Comparison of ENCODE assay signal across 20 cellular contexts in the genomic region with DNA sequence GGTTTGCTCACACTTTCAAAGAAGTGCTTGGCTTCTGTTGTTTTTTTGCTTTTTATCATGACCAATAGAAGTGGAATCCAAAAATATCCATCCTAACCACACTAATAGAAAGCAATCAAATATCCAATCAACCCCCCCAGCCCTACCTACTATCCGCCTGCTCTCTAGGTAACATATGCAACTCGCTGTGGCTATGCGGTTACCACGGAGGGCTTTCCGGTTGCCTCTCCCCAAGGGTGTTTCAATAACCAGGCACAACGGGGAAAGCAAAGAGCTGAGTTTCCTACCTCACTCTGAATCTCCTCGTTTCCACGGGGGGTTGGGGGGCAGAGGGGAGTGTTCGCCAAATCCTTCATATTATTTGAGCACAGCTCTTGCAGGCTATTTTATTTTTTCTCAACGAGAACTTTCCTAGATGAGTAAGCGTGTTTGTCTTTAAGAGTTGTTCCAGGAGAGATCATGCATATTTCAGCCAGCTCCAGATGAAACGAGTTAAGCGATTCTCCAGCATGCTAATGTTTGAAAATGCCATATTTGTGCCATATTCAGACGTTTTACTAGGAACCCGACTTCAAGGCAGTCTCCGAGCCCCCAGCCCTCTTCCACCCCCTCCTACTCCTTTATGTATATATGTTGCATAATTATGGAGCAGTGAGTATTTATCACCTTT. TPM values are rescaled to one million over a fixed set of nuclear protein-coding genes. Genes with fewer than 3 reads are reported as not detected.
DNase-seq lines count a peak whose midpoint lies in the region; ATAC-seq, FAIRE-seq and TF ChIP-seq lines count a peak whose summit lies in the region.
"Had no signal": no experiment of that assay in that cellular context is flagged by ENCODE, and none has a peak within 500 bp of the region (broad histone marks: within the 10 kb centered on the region; RNA-seq: fewer than 3 reads in every experiment).

No MANE protein-coding gene starts in this region.

- H3K27ac ChIP-seq in iPS-20b (ENCODE audit: low read length) = no peak overlapping the region
- H3K27ac ChIP-seq: PC-9 had no signal

- TF ChIP-seq CTCF in AG10803 (conservative IDR thresholded peaks at IDR 0.05; ENCODE audit: low read length) = no peak
- TF ChIP-seq CTCF in NB4 (IDR thresholded peaks at IDR 0.05; ENCODE audit: low read depth, low read length) = no peak
- TF ChIP-seq CTCF in brain (conservative IDR thresholded peaks at IDR 0.05) = no peak
- TF ChIP-seq CTCF in lower leg skin (IDR thresholded peaks at IDR 0.05) = no peak

- WGBS in lower leg skin, 2 donors = 37% methylated on average over 16 of the region's 16 CpGs

- H3K4me1 Mint-ChIP-seq in brain = peaks cover 63% of the 10 kb centered on the region

- H3K9ac ChIP-seq in iPS-20b (ENCODE audit: low read depth, low read length) = no peak overlapping the region

- peaks cover 18% of the 10 kb centered on the region for H3K36me3 Mint-ChIP-seq in brain

- intact Hi-C loops in lower leg skin (cut with DNase I; ENCODE audit: low total_unique reads) = no loop called here

- no peak for ATAC-seq in GM21786 (IDR thresholded peaks at IDR 0.05; ENCODE audit: unreplicated experiment)
- ATAC-seq: GM12878 had no signal

- H3K9me3 ChIP-seq in iPS-20b (ENCODE audit: insufficient read depth, low read depth, low read length) = no peaks in the 10 kb centered on the region
- H3K9me3 ChIP-seq: Caco-2 had no signal

- FAIRE-seq in GM12891 (lab: Jason Lieb, UNC) = no peak
- FAIRE-seq: GM12878, H54 had no signal

- peak overlapping the region; percentile 8; the same call in 1 of the 2 replicates for H3K4me3 ChIP-seq in AG10803 (ENCODE audit: low read length)
- H3K4me3 ChIP-seq in NB4 (ENCODE audit: low read depth, low read length) = no peak overlapping the region
- H3K4me3 ChIP-seq in iPS-20b (ENCODE audit: low read length) = peak overlapping the region; percentile 25
- H3K4me3 ChIP-seq in lower leg skin (ENCODE audit: low read depth, poor library complexity, severe bottlenecking) = no peak overlapping the region
- H3K4me3 ChIP-seq: GM12878, PC-9 had no signal

- H3K27me3 Mint-ChIP-seq in brain = peaks cover 68% of the 10 kb centered on the region

- TF ChIP-seq POLR2A in NB4 (IDR thresholded peaks at IDR 0.05; ENCODE audit: extremely low read depth, insufficient read length) (no peak), GM12891 (IDR thresholded peaks at IDR 0.05; ENCODE audit: low read depth, low read length) (no peak), lower leg skin (IDR thresholded peaks at IDR 0.05) (no peak)

- H3K27me3 ChIP-seq in iPS-20b (ENCODE audit: insufficient read depth, low read length) = peaks cover 66% of the 10 kb centered on the region

- peaks cover 3 to 8% (median 5%) of the 10 kb centered on the region in 5 experiments for H3K9me3 Mint-ChIP-seq in brain
- H3K9me3 Mint-ChIP-seq: CD4-positive, alpha-beta T cell had no signal

- peaks cover 25% of the 10 kb centered on the region; the same call in 1 of the 2 replicates for H3K4me1 ChIP-seq in iPS-20b (ENCODE audit: insufficient read depth, low read length)
- H3K4me1 ChIP-seq: Caco-2 had no signal

- peak overlapping the region in 3 of 5 experiments; percentile 35 to 68 (median 49) for H3K27ac Mint-ChIP-seq in brain
- H3K27ac Mint-ChIP-seq: CD4-positive, alpha-beta T cell had no signal

- DNase-seq in AG10803 (ENCODE audit: low read depth) (peak; percentile 45), NB4 (ENCODE audit: low read depth) (peak; percentile 25), NCI-H69 (lab: John Stamatoyannopoulos, UW) (no peak), GM12891 (ENCODE audit: insufficient read length, low spot score) (no peak), lower leg skin (ENCODE audit: low spot score in 2 of 2) (no peak)
- DNase-seq: 8988T; Caco-2; CD4-positive, alpha-beta T cell; DMS153; NCI-H1417 treated with DMSO at 0.1 percent for 48 hours; NCI-H1930; NCI-H226; NCI-H524; PC-9 had no signal

- H3K4me3 Mint-ChIP-seq in brain = peak overlapping the region in 4 of 5 experiments; percentile 39 to 78 (median 53)
- H3K4me3 Mint-ChIP-seq: CD4-positive, alpha-beta T cell had no signal

- no peaks in the 10 kb centered on the region for H3K36me3 ChIP-seq in iPS-20b (ENCODE audit: insufficient read depth, low read depth, low read length)

TF ChIP-seq in GM12891, 5 proteins besides CTCF, POLR2A, EP300 and RAD21:
- no peak for TF ChIP-seq TAF1 (IDR thresholded peaks at IDR 0.05; ENCODE audit: low read depth, low read length)

RNA-seq across cellular contexts. Expression of gene PAX3, which starts 30.4 kb away (rescaled TPM):
- not detected for polyA plus RNA-seq in brain (ENCODE audit: insufficient read depth, low read depth, low replicate concordance)
- polyA plus RNA-seq in GM12891 (2012; ENCODE audit: low read depth, missing spikeins) = not detected
- 1 to 10 TPM; 2.7 to 7.0 (median 5.2) TPM for total RNA-seq in lower leg skin
- total RNA-seq: Caco-2; CD4-positive, alpha-beta T cell; GM12878; PC-9 had no signal
- polyA plus RNA-seq: AG04450, GM12878 had no signal

Comparison
In these comparisons a context has a peak if more than half of its experiments do, and no peak if none do; other contexts are left out.
1. DNase-seq: peak in AG10803 (single experiment) and NB4 (single experiment); none in NCI-H69 (single experiment), GM12891 (single experiment) and lower leg skin (0 of 2).
2. H3K4me3 ChIP-seq: peak in AG10803 (single experiment) and iPS-20b (single experiment); none in NB4 (single experiment) and lower leg skin (single experiment).